In genomic region chr1:193310569-193310968, GRCh38 we compare ENCODE assay signal across 14 cellular contexts.
A peak's percentile ranks its signal among the peaks of the same experiment; 100 is the strongest.
DNase-seq lines count a peak whose midpoint lies in the region; ATAC-seq and TF ChIP-seq lines count a peak whose summit lies in the region.
"Had no signal": no experiment of that assay in that cellular context is flagged by ENCODE, and none has a peak within 500 bp of the region (broad histone marks: within the 10 kb centered on the region; RNA-seq: fewer than 3 reads in every experiment).

No MANE protein-coding gene starts in this region.

- H3K27me3 Mint-ChIP-seq in neural progenitor cell (ENCODE audit: insufficient read depth, low read depth) = no peaks in the 10 kb centered on the region

- no peaks in the 10 kb centered on the region for H3K9me3 ChIP-seq in neural progenitor cell (ENCODE audit: low read depth)
- H3K9me3 ChIP-seq: lower lobe of right lung had no signal

- no peaks in the 10 kb centered on the region for H3K79me2 ChIP-seq in neural progenitor cell (ENCODE audit: low read depth)

- H4K20me1 ChIP-seq in neural progenitor cell (ENCODE audit: low read depth) = no peaks in the 10 kb centered on the region

- peak overlapping the region; percentile 50 for H2AFZ ChIP-seq in neural progenitor cell (replicated peaks)

- no peak overlapping the region for H3K4me3 Mint-ChIP-seq in neural progenitor cell
- H3K4me3 Mint-ChIP-seq: activated B cell treated with CpG ODN at 0.5 μM for 24 hours, natural killer cell had no signal

- no peak overlapping the region for H3K4me3 ChIP-seq in neural progenitor cell
- H3K4me3 ChIP-seq: lower lobe of right lung had no signal

- DNase-seq in HuH-7 (ENCODE audit: low spot score) (peak; percentile 15), NCI-H1930 (lab: John Stamatoyannopoulos, UW) (peak; percentile 86 to 91), NCI-H774 (lab: John Stamatoyannopoulos, UW) (peak; percentile 94), neural progenitor cell (ENCODE audit: low spot score) (no peak), G401 (ENCODE audit: low spot score) (no peak), midbrain (lab: John Stamatoyannopoulos, UW) (no peak)
- DNase-seq: activated B cell treated with CpG ODN at 0.5 μM for 24 hours, AML-193, anterior cingulate cortex, DMS 273 treated with DMSO at 0.1 percent for 48 hours, lower lobe of right lung, natural killer cell, substantia nigra had no signal

- in situ Hi-C loops in G401 (cut with HindIII; ENCODE audit: low sequenced_read_pairs) = no loop called here

- no peak for TF ChIP-seq CTCF in neural progenitor cell (IDR thresholded peaks at IDR 0.05)

- no peaks in the 10 kb centered on the region for H3K27me3 ChIP-seq in neural progenitor cell

- H3F3A ChIP-seq in neural progenitor cell (ENCODE audit: low read depth) = no peaks in the 10 kb centered on the region

- H3K27ac Mint-ChIP-seq in neural progenitor cell = no peak overlapping the region
- H3K27ac Mint-ChIP-seq: activated B cell treated with CpG ODN at 0.5 μM for 24 hours, natural killer cell had no signal

- ATAC-seq in GM21723 (IDR thresholded peaks at IDR 0.05; ENCODE audit: unreplicated experiment) = no peak
- ATAC-seq: lower lobe of right lung, natural killer cell had no signal

- H3K36me3 Mint-ChIP-seq in neural progenitor cell = no peaks in the 10 kb centered on the region
- H3K36me3 Mint-ChIP-seq: natural killer cell had no signal

- H3K4me1 Mint-ChIP-seq in neural progenitor cell = no peaks in the 10 kb centered on the region
- H3K4me1 Mint-ChIP-seq: activated B cell treated with CpG ODN at 0.5 μM for 24 hours had no signal

- H3K36me3 ChIP-seq in neural progenitor cell = no peaks in the 10 kb centered on the region
- H3K36me3 ChIP-seq: lower lobe of right lung had no signal

- no peak overlapping the region for H3K4me2 ChIP-seq in neural progenitor cell

- no peaks in the 10 kb centered on the region for H3K4me1 ChIP-seq in neural progenitor cell

- H3K9me3 Mint-ChIP-seq in neural progenitor cell = no peaks in the 10 kb centered on the region
- H3K9me3 Mint-ChIP-seq: activated B cell treated with CpG ODN at 0.5 μM for 24 hours, natural killer cell had no signal

- H3K27ac ChIP-seq in neural progenitor cell = no peak overlapping the region
- H3K27ac ChIP-seq: lower lobe of right lung had no signal

- H3K9ac ChIP-seq in neural progenitor cell = no peak overlapping the region

Comparison
In these comparisons a context has a peak if more than half of its experiments do, and no peak if none do; other contexts are left out.
1. DNase-seq: peak in HuH-7 (single experiment), NCI-H1930 (2 of 2) and NCI-H774 (single experiment); none in neural progenitor cell (single experiment), G401 (single experiment) and midbrain (single experiment).